1 cellular context compared by ENCODE assay signal in genomic region chrX:16594490-16594889, GRCh38.
TF ChIP-seq lines count a peak whose summit lies in the region.

No MANE protein-coding gene starts in this region.

TF ChIP-seq in SK-N-SH, 30 proteins besides CTCF, POLR2A, EP300 and RAD21 (continued from another document):
- peak; percentile 14 for TF ChIP-seq CHD2 (IDR thresholded peaks at IDR 0.05; ENCODE audit: low read length, partially characterized antibody)
- no peak for TF ChIP-seq PBX3 (IDR thresholded peaks at IDR 0.05)
- no peak for TF ChIP-seq USF1 (IDR thresholded peaks at IDR 0.05; ENCODE audit: borderline replicate concordance, low read depth)
- TF ChIP-seq RFX5 (IDR thresholded peaks at IDR 0.05; ENCODE audit: low read length): no peak
- peak; percentile 21; the same call in 1 of the 2 replicates for TF ChIP-seq RCOR1 (IDR thresholded peaks at IDR 0.05; ENCODE audit: low read length)
- no peak for TF ChIP-seq EZH2phosphoT487 (IDR thresholded peaks at IDR 0.05; ENCODE audit: borderline replicate concordance, low read depth)
- TF ChIP-seq NRF1 (IDR thresholded peaks at IDR 0.05; ENCODE audit: low read depth, low read length): no peak
- TF ChIP-seq USF2 (IDR thresholded peaks at IDR 0.05; ENCODE audit: borderline replicate concordance, low read depth, low read length): no peak
- TF ChIP-seq TAF1 (IDR thresholded peaks at IDR 0.05; ENCODE audit: borderline replicate concordance, low read depth, low read length): no peak
- TF ChIP-seq FOSL2 (IDR thresholded peaks at IDR 0.05; ENCODE audit: borderline replicate concordance, low read depth): no peak
- no peak for TF ChIP-seq JUND (IDR thresholded peaks at IDR 0.05)
- TF ChIP-seq NFIC (IDR thresholded peaks at IDR 0.05; ENCODE audit: borderline replicate concordance): no peak
- TF ChIP-seq FOXM1 (IDR thresholded peaks at IDR 0.05; ENCODE audit: low read depth): no peak
- no peak for TF ChIP-seq ELF1 (IDR thresholded peaks at IDR 0.05)
